Comparison of ENCODE assay signal across 8 cellular contexts in genomic region chr4:88792268-88792781, GRCh38.
A peak's percentile ranks its signal among the peaks of the same experiment; 100 is the strongest.
DNase-seq lines count a peak whose midpoint lies in the region; ATAC-seq and TF ChIP-seq lines count a peak whose summit lies in the region.

No MANE protein-coding gene starts in this region.

- H3K4me1 Mint-ChIP-seq in chondrocyte (ENCODE audit: low read depth), result peaks cover 25% of the 10 kb centered on the region

- H3K4me1 ChIP-seq in esophagus muscularis mucosa, result peaks cover 0 to 9% (median 2%) of the 10 kb centered on the region in 4 donors

- peaks cover 0 to 4% (median 0%) of the 10 kb centered on the region in 4 donors for H3K9me3 ChIP-seq in esophagus muscularis mucosa

- no peak for TF ChIP-seq POLR2A in esophagus muscularis mucosa (IDR thresholded peaks at IDR 0.05; ENCODE audit: low read depth)

- peak overlapping the region; percentile 83 for H3K27ac Mint-ChIP-seq in chondrocyte (ENCODE audit: unreplicated experiment)

- no peaks in the 10 kb centered on the region for H3K27me3 ChIP-seq in esophagus muscularis mucosa

- peaks cover 6% of the 10 kb centered on the region for H3K36me3 Mint-ChIP-seq in chondrocyte (ENCODE audit: low read depth)

- TF ChIP-seq CTCF in AG10803 (conservative IDR thresholded peaks at IDR 0.05; ENCODE audit: low read length) (no peak), chondrocyte (IDR thresholded peaks at IDR 0.05) (no peak), esophagus muscularis mucosa (IDR thresholded peaks at IDR 0.05) (no peak)

- H3K27ac ChIP-seq in esophagus muscularis mucosa (replicated peaks in 1 of 4), result no peak overlapping the region

- intact Hi-C loops in sciatic nerve (cut with DNase I), result no loop called here
- intact Hi-C loops in esophagus muscularis mucosa (cut with DNase I), result no loop called here

- H3K9me3 Mint-ChIP-seq in chondrocyte (ENCODE audit: low read depth), result peaks cover 7% of the 10 kb centered on the region

- ATAC-seq in GM19467 (IDR thresholded peaks at IDR 0.05; ENCODE audit: unreplicated experiment) (peak; percentile 71), HG03521 (IDR thresholded peaks at IDR 0.05; ENCODE audit: unreplicated experiment) (peak; percentile 86), sciatic nerve (peak; percentile 49)

- no peaks in the 10 kb centered on the region for H3K27me3 Mint-ChIP-seq in chondrocyte (ENCODE audit: low read depth)

- H3K4me3 ChIP-seq in AG10803 (ENCODE audit: low read length), result no peak overlapping the region
- H3K4me3 ChIP-seq in esophagus muscularis mucosa, result no peak overlapping the region

- TF ChIP-seq EP300 in esophagus muscularis mucosa (IDR thresholded peaks at IDR 0.05), result no peak

- DNase-seq in AG10803 (ENCODE audit: low read depth) (peak; percentile 84), chondrocyte (ENCODE audit: low spot score) (no peak), sciatic nerve (ENCODE audit: low spot score) (no peak), NCI-H2081 treated with DMSO at 0.1 percent for 48 hours (lab: John Stamatoyannopoulos, UW) (no peak), NCI-H2171 treated with DMSO at 0.1 percent for 48 hours (lab: John Stamatoyannopoulos, UW) (no peak), esophagus muscularis mucosa (ENCODE audit: extremely low spot score) (no peak)

- no peak overlapping the region for H3K4me3 Mint-ChIP-seq in chondrocyte (ENCODE audit: unreplicated experiment)

- WGBS in esophagus muscularis mucosa, result 73% methylated on average over 1 of the region's 1 CpG

- H3K36me3 ChIP-seq in esophagus muscularis mucosa, result peaks cover 5 to 25% (median 16%) of the 10 kb centered on the region in 4 donors
